ENCODE assay signal across 6 cellular contexts in the genomic region with DNA sequence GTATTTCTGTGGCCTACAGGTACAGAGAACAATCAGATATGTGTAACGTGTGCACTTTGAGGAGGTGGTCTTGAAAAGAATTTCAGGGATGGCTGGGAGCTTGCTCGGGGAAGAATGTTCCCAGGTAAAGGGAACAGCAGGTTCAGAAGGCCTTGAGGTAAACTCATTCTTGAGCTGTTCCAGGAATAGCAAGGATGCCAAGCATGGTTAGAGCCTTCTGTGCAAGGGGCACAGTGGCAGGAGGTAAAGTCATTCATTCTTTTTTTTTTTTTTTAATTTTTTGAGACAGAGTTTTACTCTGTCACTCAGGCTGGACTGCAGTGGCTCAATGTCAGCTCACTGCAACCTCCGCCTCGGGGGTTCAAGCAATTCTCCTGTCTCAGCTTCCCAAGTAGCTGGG. TPM values are rescaled to one million over a fixed set of nuclear protein-coding genes. Genes with fewer than 3 reads are reported as not detected.
"Had no signal": no experiment of that assay in that cellular context is flagged by ENCODE, and none has a peak within 500 bp of the region (broad histone marks: within the 10 kb centered on the region; RNA-seq: fewer than 3 reads in every experiment).

No MANE protein-coding gene starts in this region.

- H3K4me3 ChIP-seq: GM23338, K562 had no signal

- H3K27ac Mint-ChIP-seq: GM23338 had no signal

- H2AFZ ChIP-seq: GM23338 had no signal

- H3K4me3 Mint-ChIP-seq: GM23338, H9 had no signal

- DNase-seq: H9, HCEC 1CT, IMR-90 had no signal

- H3K4me2 ChIP-seq: GM23338 had no signal

- ATAC-seq: GM23338, K562 had no signal

- H3K9me3 Mint-ChIP-seq: GM23338, H9 had no signal

RNA-seq across cellular contexts. Expression of a gene that starts 45.7 kb away (rescaled TPM):
- total RNA-seq: HT-29, IMR-90, K562 had no signal
- polyA plus RNA-seq: K562 had no signal
